ENCODE assay signal across 7 cellular contexts in genomic region chr20:10848810-10849370, GRCh38.
A peak's percentile ranks its signal among the peaks of the same experiment; 100 is the strongest.
DNase-seq lines count a peak whose midpoint lies in the region; ATAC-seq and TF ChIP-seq lines count a peak whose summit lies in the region.

No MANE protein-coding gene starts in this region.

- no peak for TF ChIP-seq EP300 in transverse colon (IDR thresholded peaks at IDR 0.05; ENCODE audit: low read depth)

- H3K9me3 ChIP-seq in HEK293 (ENCODE audit: control insufficient read depth, insufficient read depth, low read depth, low read length) = no peaks in the 10 kb centered on the region
- H3K9me3 ChIP-seq in right cardiac atrium (ENCODE audit: control insufficient read depth, low read length) = no peaks in the 10 kb centered on the region
- H3K9me3 ChIP-seq in transverse colon = no peaks in the 10 kb centered on the region

- H3K9me3 Mint-ChIP-seq in effector memory CD8-positive, alpha-beta T cell = peaks cover under 1 to 2% of the 10 kb centered on the region in 2 donors

- H3K4me1 ChIP-seq in HEK293 (ENCODE audit: control insufficient read depth, insufficient read depth, low read length) (peaks cover 5% of the 10 kb centered on the region), right cardiac atrium (ENCODE audit: control insufficient read depth, insufficient read depth, low read length) (no peaks in the 10 kb centered on the region), transverse colon (peaks cover 5 to 17% (median 11%) of the 10 kb centered on the region in 4 donors)

- intact Hi-C loops in right cardiac atrium (cut with DNase I) (no loop called here), transverse colon (cut with DNase I; ENCODE audit: low total_unique reads) (no loop called here)

- ATAC-seq in SK-N-SH treated with all-trans-retinoic acid at 6 μM for 48 hours = peak; percentile 96
- peak; percentile 92 for ATAC-seq in right cardiac atrium
- ATAC-seq in effector memory CD8-positive, alpha-beta T cell (replicated peaks) = no peak

- TF ChIP-seq CTCF in HEK293 (tag by site-specific recombination; IDR thresholded peaks at IDR 0.05) = no peak
- TF ChIP-seq CTCF in transverse colon (IDR thresholded peaks at IDR 0.05) = no peak

- H3K36me3 ChIP-seq in HEK293 (ENCODE audit: control insufficient read depth in 2 of 2, insufficient read depth in 1 of 2, low read length in 2 of 2) (no peaks in the 10 kb centered on the region), transverse colon (no peaks in the 10 kb centered on the region)

- CTCF ChIA-PET in HEK293 (lab: Yijun Ruan, JAX) = no interaction called here

- H3K27ac Mint-ChIP-seq in effector memory CD8-positive, alpha-beta T cell = no peak overlapping the region

- peaks cover 0 to 5% of the 10 kb centered on the region in 2 donors for H3K27me3 Mint-ChIP-seq in effector memory CD8-positive, alpha-beta T cell

- H3K4me3 ChIP-seq in HEK293 (ENCODE audit: low read depth, low read length) (no peak overlapping the region), right cardiac atrium (ENCODE audit: low read length) (no peak overlapping the region), transverse colon (no peak overlapping the region)

- DNase-seq in right cardiac atrium (peak in 2 of 3 donors; percentile 41 to 61), transverse colon (peak; percentile 45), RPMI8226 (no peak)
- DNase-seq in stimulated activated CD4-positive, alpha-beta T cell treated with anti-CD3 and anti-CD28 coated beads, Interleukin-2, amount 100 ng/mL, for 48 hours = no peak
- no peak for DNase-seq in effector memory CD8-positive, alpha-beta T cell

- no peaks in the 10 kb centered on the region for H3K36me3 Mint-ChIP-seq in effector memory CD8-positive, alpha-beta T cell (ENCODE audit: insufficient read depth)

- H3K4me1 Mint-ChIP-seq in effector memory CD8-positive, alpha-beta T cell (ENCODE audit: low read depth in 2 of 2) = no peaks in the 10 kb centered on the region

- in situ Hi-C loops in transverse colon (cut with MboI; ENCODE audit: low pct_ligation_motif_present in 1 of 4, low pct_unique_long_range_greater_than_20kb in 1 of 4, low sequenced_read_pairs in 3 of 4) = no loop called here

- WGBS in right cardiac atrium = 41% methylated on average over 6 of the region's 6 CpGs
- WGBS in transverse colon (ENCODE audit: low coverage in 1 of 2), 2 donors = 31 to 54% methylated on average over 2 to 6 of the region's 6 CpGs

- POLR2A ChIA-PET in HEK293 (lab: Yijun Ruan, JAX) = no interaction called here

- no peaks in the 10 kb centered on the region for H3K27me3 ChIP-seq in right cardiac atrium (ENCODE audit: control insufficient read depth, insufficient read depth)
- no peaks in the 10 kb centered on the region for H3K27me3 ChIP-seq in transverse colon

- H3K4me3 Mint-ChIP-seq in effector memory CD8-positive, alpha-beta T cell = no peak overlapping the region

- TF ChIP-seq POLR2A in transverse colon (IDR thresholded peaks at IDR 0.05) = no peak

- peak overlapping the region; percentile 31; the same call in 1 of the 2 replicates for H3K27ac ChIP-seq in HEK293 (ENCODE audit: extremely low read depth, low read depth, low read length)
- H3K27ac ChIP-seq in right cardiac atrium (ENCODE audit: low read length) = peak overlapping the region; percentile 15
- H3K27ac ChIP-seq in transverse colon = peak overlapping the region; percentile 56 to 68 (median 68)

TF ChIP-seq in HEK293, 187 proteins besides CTCF, POLR2A, EP300 and RAD21:
- TF ChIP-seq ZNF280D (tag by site-specific recombination; IDR thresholded peaks at IDR 0.05) = no peak
- TF ChIP-seq PRDM1 (tag by site-specific recombination; IDR thresholded peaks at IDR 0.05) = peak; percentile 62; the same call in 1 of the 2 replicates
- TF ChIP-seq SCRT2 (tag by site-specific recombination; IDR thresholded peaks at IDR 0.05) = peak; percentile 41; the same call in 1 of the 2 replicates
- TF ChIP-seq ZNF341 (tag by site-specific recombination; IDR thresholded peaks at IDR 0.05; ENCODE audit: low read depth) = peak; percentile 64; the same call in 1 of the 2 replicates

TF ChIP-seq in SK-N-SH treated with all-trans-retinoic acid at 6 μM for 48 hours, 23 proteins besides CTCF, POLR2A, EP300 and RAD21:
- TF ChIP-seq TOX (CRISPR knock-in tag; IDR thresholded peaks at IDR 0.05; ENCODE audit: borderline replicate concordance) (no peak), GLIS3 (CRISPR knock-in tag; IDR thresholded peaks at IDR 0.05) (no peak), PATZ1 (CRISPR knock-in tag; IDR thresholded peaks at IDR 0.05; ENCODE audit: borderline replicate concordance) (no peak), ZC3H10 (CRISPR knock-in tag; IDR thresholded peaks at IDR 0.05) (no peak), OSR1 (CRISPR knock-in tag; IDR thresholded peaks at IDR 0.05) (no peak), ZNF565 (CRISPR knock-in tag; conservative IDR thresholded peaks at IDR 0.05; ENCODE audit: low read depth) (no peak), ZNF70 (CRISPR knock-in tag; IDR thresholded peaks at IDR 0.05) (no peak), ZFP30 (CRISPR knock-in tag; IDR thresholded peaks at IDR 0.05) (no peak), ZNF8 (CRISPR knock-in tag; IDR thresholded peaks at IDR 0.05) (no peak), CSDC2 (CRISPR knock-in tag; IDR thresholded peaks at IDR 0.05) (no peak)

Comparison
In these comparisons a context has a peak if more than half of its experiments do, and no peak if none do; other contexts are left out.
1. H3K27ac ChIP-seq: peak in every context shown above with its lines; median percentile 68 in transverse colon; 31 in HEK293; 15 in right cardiac atrium.
2. DNase-seq: peak in right cardiac atrium (2 of 3) and transverse colon (single experiment); none in stimulated activated CD4-positive, alpha-beta T cell treated with anti-CD3 and anti-CD28 coated beads, Interleukin-2, amount 100 ng/mL, for 48 hours (0 of 2), RPMI8226 (single experiment) and effector memory CD8-positive, alpha-beta T cell (0 of 3).